In genomic region chr6:26286168-26286854, GRCh38 we compare ENCODE assay signal across 8 cellular contexts.
A peak's percentile ranks its signal among the peaks of the same experiment; 100 is the strongest.
DNase-seq lines count a peak whose midpoint lies in the region; ATAC-seq and TF ChIP-seq lines count a peak whose summit lies in the region.

No MANE protein-coding gene starts in this region.

- intact Hi-C loops in left ventricle myocardium superior (cut with micrococcal nuclease) (no loop called here), prostate gland (cut with DNase I) (loop anchor here (10.0 kb wide), 2 partner anchors 232 to 848 kb away; a partner anchor contains a TSS)

- peak overlapping the region; percentile 43 to 62 for H3K4me3 ChIP-seq in prostate gland

- peak; percentile 77 for ATAC-seq in left ventricle myocardium superior
- no peak for ATAC-seq in HG02981 (IDR thresholded peaks at IDR 0.05; ENCODE audit: unreplicated experiment)
- ATAC-seq in HG03520 (IDR thresholded peaks at IDR 0.05; ENCODE audit: unreplicated experiment) = no peak

- no peaks in the 10 kb centered on the region for H3K36me3 ChIP-seq in prostate gland

- DNase-seq in G401 (ENCODE audit: low spot score) (peak; percentile 89), NCI-H1092 (lab: John Stamatoyannopoulos, UW) (peak; percentile 40), T follicular helper cell (ENCODE audit: low read depth) (peak; percentile 72), left ventricle myocardium superior (peak; percentile 64), prostate gland (ENCODE audit: low spot score) (peak; percentile 70)

- no peaks in the 10 kb centered on the region for H3K9me3 ChIP-seq in prostate gland

- no peaks in the 10 kb centered on the region for H3K4me1 ChIP-seq in prostate gland (replicated peaks)

- H3K27ac ChIP-seq in adipose tissue (ENCODE audit: low read depth, low read length) = peak overlapping the region; percentile 79
- H3K27ac ChIP-seq in prostate gland = peak overlapping the region; percentile 80 to 90

- no peaks in the 10 kb centered on the region for H3K27me3 ChIP-seq in prostate gland (replicated peaks; ENCODE audit: insufficient read depth)

- TF ChIP-seq CTCF in prostate gland (IDR thresholded peaks at IDR 0.05) = peak in 1 of 4 experiments; percentile 6

- 3 to 4% (median 3%) methylated on average over 18 of the region's 18 CpGs for WGBS in adipose tissue, 3 donors
- WGBS in prostate gland = 4% methylated on average over 18 of the region's 18 CpGs

- in situ Hi-C loops in G401 (cut with HindIII; ENCODE audit: low sequenced_read_pairs) = no loop called here

- TF ChIP-seq POLR2A in prostate gland (IDR thresholded peaks at IDR 0.05) = no peak
